ENCODE assay signal across 9 cellular contexts in genomic region chr3:30518201-30518864, GRCh38.
A peak's percentile ranks its signal among the peaks of the same experiment; 100 is the strongest.
DNase-seq lines count a peak whose midpoint lies in the region; ATAC-seq, FAIRE-seq and TF ChIP-seq lines count a peak whose summit lies in the region.
"Had no signal": no experiment of that assay in that cellular context is flagged by ENCODE, and none has a peak within 500 bp of the region (broad histone marks: within the 10 kb centered on the region; RNA-seq: fewer than 3 reads in every experiment).

No MANE protein-coding gene starts in this region.

- peak; percentile 98 for FAIRE-seq in pancreas (lab: Jason Lieb, UNC)

- no peak overlapping the region for H3K4me3 ChIP-seq in pancreas

- peaks cover 13 to 33% (median 33%) of the 10 kb centered on the region in 3 donors for H3K4me1 ChIP-seq in pancreas

- intact Hi-C loops in pancreas (cut with DNase I) = no loop called here

- 8 to 9% methylated on average over 4 of the region's 4 CpGs for WGBS in pancreas, 2 donors

- no peaks in the 10 kb centered on the region for H3K9me3 ChIP-seq in pancreas
- H3K9me3 ChIP-seq: Caco-2 had no signal

- H3K27ac ChIP-seq in C4-2B (no peak overlapping the region; the same call in 1 of the 2 replicates), pancreas (peak overlapping the region in 3 of 4 donors; percentile 39 to 67 (median 45))

- DNase-seq in OCI-M1 (lab: John Stamatoyannopoulos, UW) (peak; percentile 52), fibroblast of peridontal ligament (ENCODE audit: extremely low read depth) (peak; percentile 44), pancreas (peak in 4 of 6 donors; percentile 32 to 75 (median 68)), RPMI8226 (no peak), NCI-H187 treated with DMSO at 0.1 percent for 48 hours (lab: John Stamatoyannopoulos, UW) (no peak)
- DNase-seq: Caco-2 had no signal

- no peaks in the 10 kb centered on the region for H3K27me3 ChIP-seq in pancreas

- ATAC-seq in pancreas (peak; percentile 90 to 96 (median 94)), GM19023 (IDR thresholded peaks at IDR 0.05; ENCODE audit: unreplicated experiment) (no peak), HG03439 (IDR thresholded peaks at IDR 0.05; ENCODE audit: unreplicated experiment) (no peak)

- TF ChIP-seq CTCF in C4-2B (conservative IDR thresholded peaks at IDR 0.05) = peak; percentile 21
- no peak for TF ChIP-seq CTCF in pancreas (IDR thresholded peaks at IDR 0.05)

- no peaks in the 10 kb centered on the region for H3K36me3 ChIP-seq in pancreas

Comparison
In these comparisons a context has a peak if more than half of its experiments do, and no peak if none do; other contexts are left out.
1. DNase-seq: peak in OCI-M1 (single experiment), fibroblast of peridontal ligament (single experiment) and pancreas (4 of 6); none in RPMI8226 (single experiment) and NCI-H187 treated with DMSO at 0.1 percent for 48 hours (single experiment).
2. ATAC-seq: peak in pancreas (4 of 4); none in GM19023 (single experiment) and HG03439 (single experiment).